ENCODE assay signal across 10 cellular contexts in genomic region chr12:6289081-6289480, GRCh38. TPM values are rescaled to one million over a fixed set of nuclear protein-coding genes. Genes with fewer than 3 reads are reported as not detected.
DNase-seq lines count a peak whose midpoint lies in the region; ATAC-seq and TF ChIP-seq lines count a peak whose summit lies in the region.
"Not testable (repeated sequence)": the region's sequence is repeated elsewhere in the genome, so short reads cannot be mapped to it uniquely, and the experiment has no call there.
"Had no signal": no experiment of that assay in that cellular context is flagged by ENCODE, and none has a peak within 500 bp of the region (broad histone marks: within the 10 kb centered on the region; RNA-seq: fewer than 3 reads in every experiment).

No MANE protein-coding gene starts in this region.

- not testable (repeated sequence) for H3K36me3 ChIP-seq in lower lobe of right lung; trophoblast cell (ENCODE audit: control insufficient read depth in 1 of 2, insufficient read depth in 2 of 2, low read length in 2 of 2)

- H3K36me3 Mint-ChIP-seq in chondrocyte (ENCODE audit: low read depth) = not testable (repeated sequence)

- not testable (repeated sequence) for H3K23ac ChIP-seq in trophoblast cell (ENCODE audit: low read length)

- no CpG with 5 or more reads among the region's 10 CpGs for WGBS in trophoblast cell (ENCODE audit: extremely low coverage, insufficient coverage, insufficient read length)

- H3K4me1 Mint-ChIP-seq in chondrocyte (ENCODE audit: low read depth) = peaks cover 35% of the 10 kb centered on the region

- DNase-seq in chondrocyte (ENCODE audit: low spot score) (peak; percentile 33), lower lobe of right lung (peak; percentile 10), trophoblast cell (peak; percentile 63 to 80)
- not testable (repeated sequence) for DNase-seq in foreskin keratinocyte

- not testable (repeated sequence) for H3K4me3 ChIP-seq in lower lobe of right lung; trophoblast cell (ENCODE audit: low read depth, low read length)

- peaks cover 25% of the 10 kb centered on the region for H3K4me1 ChIP-seq in foreskin keratinocyte
- not testable (repeated sequence) for H3K4me1 ChIP-seq in lower lobe of right lung; trophoblast cell (ENCODE audit: control insufficient read depth in 1 of 2, insufficient read depth in 2 of 2, low read length in 2 of 2)

- H4K8ac ChIP-seq in trophoblast cell (ENCODE audit: low read depth, low read length) = not testable (repeated sequence)

- H2BK120ac ChIP-seq in trophoblast cell (ENCODE audit: insufficient read depth, low read length, poor library complexity) = not testable (repeated sequence)

- H4K12ac ChIP-seq in trophoblast cell (ENCODE audit: low read depth, low read length) = not testable (repeated sequence)

- H3K4me3 Mint-ChIP-seq in chondrocyte (ENCODE audit: unreplicated experiment) = not testable (repeated sequence)

- peak overlapping the region; percentile 8 for H3K27ac Mint-ChIP-seq in chondrocyte (ENCODE audit: unreplicated experiment)

- not testable (repeated sequence) for TF ChIP-seq CTCF in chondrocyte (IDR thresholded peaks at IDR 0.05); foreskin keratinocyte (conservative IDR thresholded peaks at IDR 0.05); lower lobe of right lung (IDR thresholded peaks at IDR 0.05)

- not testable (repeated sequence) for H3K9me3 Mint-ChIP-seq in chondrocyte (ENCODE audit: low read depth)

- H3K18ac ChIP-seq in trophoblast cell (ENCODE audit: low read length) = not testable (repeated sequence)

- H2AK5ac ChIP-seq in trophoblast cell (ENCODE audit: low read length) = not testable (repeated sequence)

- not testable (repeated sequence) for ATAC-seq in foreskin keratinocyte, lower lobe of right lung

- not testable (repeated sequence) for H3K14ac ChIP-seq in trophoblast cell (ENCODE audit: low read length)

- H3K4me2 ChIP-seq in trophoblast cell (ENCODE audit: low read length) = not testable (repeated sequence)

- peak overlapping the region; percentile 70 for H3K27ac ChIP-seq in foreskin keratinocyte
- H3K27ac ChIP-seq in lower lobe of right lung; trophoblast cell (ENCODE audit: low read depth, low read length): not testable (repeated sequence)

- not testable (repeated sequence) for H3K27me3 Mint-ChIP-seq in chondrocyte (ENCODE audit: low read depth)

- not testable (repeated sequence) for H3K9me3 ChIP-seq in lower lobe of right lung; trophoblast cell (ENCODE audit: insufficient read depth, low read depth, low read length)

- intact Hi-C loops in lower lobe of right lung (cut with DNase I) = loop anchor here (10.0 kb wide), 1 partner anchor 224 kb away; no protein-coding TSS in a partner anchor

- not testable (repeated sequence) for H2AFZ ChIP-seq in trophoblast cell (ENCODE audit: insufficient read depth, low read length, poor library complexity)

- not testable (repeated sequence) for H2BK5ac ChIP-seq in trophoblast cell (ENCODE audit: low read depth, low read length, poor library complexity)

- H3K79me1 ChIP-seq in trophoblast cell (ENCODE audit: low read length) = not testable (repeated sequence)

- not testable (repeated sequence) for H3K27me3 ChIP-seq in foreskin keratinocyte; lower lobe of right lung (ENCODE audit: low read depth); trophoblast cell (ENCODE audit: insufficient read depth, low read length)

- not testable (repeated sequence) for H3K79me2 ChIP-seq in trophoblast cell (ENCODE audit: control insufficient read depth, insufficient read depth, low read length, poor library complexity)

- H3K4ac ChIP-seq in trophoblast cell (ENCODE audit: low read depth, low read length) = not testable (repeated sequence)

- not testable (repeated sequence) for H3K9ac ChIP-seq in trophoblast cell (ENCODE audit: low read length)

- H4K91ac ChIP-seq in trophoblast cell (ENCODE audit: low read depth, low read length) = not testable (repeated sequence)

- not testable (repeated sequence) for H2BK12ac ChIP-seq in trophoblast cell (ENCODE audit: low read length)

RNA-seq across cellular contexts. Expression of gene PLEKHG6, which starts 21.4 kb away (rescaled TPM):
- 0.21 to 0.35 TPM in 2 of 3 replicates, not detected in the other for total RNA-seq in chondrocyte
- 3.3 and 4.5 TPM in 2 replicates for total RNA-seq in foreskin keratinocyte
- 3.5 and 3.6 TPM in 2 replicates for polyA plus RNA-seq in foreskin keratinocyte
- total RNA-seq in lower lobe of right lung = 2.9 TPM
- polyA plus RNA-seq in trophoblast cell (2013) = 17.4 and 20.1 TPM in 2 replicates
- total RNA-seq: A673; CD4-positive, alpha-beta memory T cell; CD4-positive, CD25-positive, alpha-beta regulatory T cell; CD8-positive, alpha-beta memory T cell; Daoy had no signal
- polyA plus RNA-seq: CD14-positive monocyte had no signal

RNA-seq across cellular contexts. Expression of gene TNFRSF1A, which starts 52.8 kb away (rescaled TPM):
- total RNA-seq in chondrocyte = 88.5 to 128 TPM (median 127 TPM) in 3 replicates
- 125 and 135 TPM in 2 replicates for total RNA-seq in foreskin keratinocyte
- 113 TPM in 2 replicates for polyA plus RNA-seq in foreskin keratinocyte
- total RNA-seq in lower lobe of right lung = 165 TPM
- polyA plus RNA-seq in trophoblast cell (2013) = 81.0 and 90.7 TPM in 2 replicates
